32 cellular contexts compared by ENCODE assay signal in the genomic region with DNA sequence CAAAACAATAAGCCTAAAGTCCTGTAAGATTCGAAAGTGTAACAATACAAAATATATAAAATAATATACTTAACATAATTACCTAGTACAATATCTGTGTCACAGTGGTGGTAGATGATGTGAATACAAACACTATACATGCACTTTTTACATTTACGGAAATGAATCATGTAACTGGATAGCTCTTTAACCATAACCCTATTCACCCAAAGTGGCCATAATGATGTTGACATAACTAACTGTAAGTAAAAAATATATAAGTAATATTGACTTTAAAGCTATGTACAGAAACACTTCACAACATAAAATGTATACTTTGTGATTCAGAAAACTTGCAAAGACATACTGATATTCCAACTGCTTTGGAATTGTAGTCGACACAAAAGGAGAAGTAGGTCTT.
"Had no signal": no experiment of that assay in that cellular context is flagged by ENCODE, and none has a peak within 500 bp of the region (broad histone marks: within the 10 kb centered on the region; RNA-seq: fewer than 3 reads in every experiment).

No MANE protein-coding gene starts in this region.

- H3K4me1 Mint-ChIP-seq: activated CD4-positive, alpha-beta T cell treated with anti-CD3 and anti-CD28 coated beads, Interleukin-2, amount 10 ng/mL, durations not matched to agents 24 days and 14 days; activated naive CD8-positive, alpha-beta T cell treated with anti-CD3 and anti-CD28 coated beads for 36 hours; stimulated activated memory B cell treated with anti-CD40 and anti-IgM and Interleukin-4, amounts not matched to agents 10 μg/mL and 1 μg/mL and 100 μg/mL, for 72 hours; stimulated activated naive CD8-positive, alpha-beta T cell treated with anti-CD3 and anti-CD28 coated beads, Interleukin-15, amount 100 ng/mL, for 72 hours had no signal

- DNase-seq: activated CD4-positive, alpha-beta memory T cell treated with anti-CD3 and anti-CD28 coated beads for 36 hours; activated CD4-positive, alpha-beta T cell treated with anti-CD3 and anti-CD28 coated beads, Interleukin-2, amount 10 ng/mL, durations not matched to agents 24 days and 14 days; activated CD4-positive, CD25-positive, alpha-beta regulatory T cell treated with anti-CD3 and anti-CD28 coated beads, Interleukin-2, amount 50 U/mL, for 72 hours; activated CD8-positive, alpha-beta memory T cell treated with anti-CD3 and anti-CD28 coated beads, Interleukin-2, amount 50 U/mL, for 4 hours; activated effector memory CD4-positive, alpha-beta T cell treated with anti-CD3 and anti-CD28 coated beads, Interleukin-2, amount 50 U/mL, for 16 hours; activated naive CD4-positive, alpha-beta T cell treated with anti-CD3 and anti-CD28 coated beads for 36 hours; activated naive CD8-positive, alpha-beta T cell treated with anti-CD3 and anti-CD28 coated beads for 36 hours; activated T-cell treated with anti-CD3 and anti-CD28 coated beads, Interleukin-2, amount 50 U/mL, for 1 hour; adrenal gland; dorsolateral prefrontal cortex; effector memory CD4-positive, alpha-beta T cell; erythroblast; gastrocnemius medialis; glutamatergic neuron; islet precursor cell; left ventricle myocardium inferior; mucosa of descending colon; stimulated activated CD4-positive, alpha-beta T cell treated with anti-CD3 and anti-CD28 coated beads, Interleukin-1b, Interleukin-23, amount 100 ng/mL, for 48 hours; stimulated activated CD4-positive, alpha-beta T cell treated with anti-CD3 and anti-CD28 coated beads, Interleukin-4, amount 100 ng/mL, for 4 hours; stimulated activated CD8-positive, alpha-beta memory T cell treated with anti-CD3 and anti-CD28 coated beads, Interleukin-4, amount 100 ng/mL, for 48 hours; stimulated activated naive CD8-positive, alpha-beta T cell treated with anti-CD3 and anti-CD28 coated beads, Interleukin-15, amount 100 ng/mL, for 72 hours; substantia nigra; uterus had no signal

- H3K4me1 ChIP-seq: adrenal gland, ascending aorta, gastrocnemius medialis, left ventricle myocardium inferior, right atrium auricular region, uterus had no signal

- H3K4me3 Mint-ChIP-seq: activated CD4-positive, alpha-beta memory T cell treated with anti-CD3 and anti-CD28 coated beads for 36 hours; activated CD4-positive, alpha-beta T cell treated with anti-CD3 and anti-CD28 coated beads, Interleukin-2, amount 10 ng/mL, durations not matched to agents 24 days and 14 days; activated naive CD4-positive, alpha-beta T cell treated with anti-CD3 and anti-CD28 coated beads for 36 hours; activated naive CD8-positive, alpha-beta T cell treated with anti-CD3 and anti-CD28 coated beads for 36 hours; activated T-helper 1 cell treated with anti-CD3 and anti-CD28 coated beads, Interleukin-12 subunit alpha, Interleukin-12 subunit beta, Interleukin-2, Interleukin-4 antibody, amounts not matched to agents 30 ng/mL and 10 ng/mL and 1 ng/mL, durations not matched to agents 14 hours and 24 hours and 36 hours; brain; natural killer cell treated with Interleukin-12 subunit alpha and Interleukin-12 subunit beta and Interleukin-15 and Interleukin-18, amount 100 ng/mL, for 72 hours; stimulated activated memory B cell treated with anti-CD40 and anti-IgM and Interleukin-4, amounts not matched to agents 10 μg/mL and 1 μg/mL and 100 μg/mL, for 72 hours; stimulated activated naive CD8-positive, alpha-beta T cell treated with anti-CD3 and anti-CD28 coated beads, Interleukin-15, amount 100 ng/mL, for 72 hours; type B pancreatic cell had no signal

- H3K9me3 Mint-ChIP-seq: activated CD4-positive, alpha-beta T cell treated with anti-CD3 and anti-CD28 coated beads, Interleukin-2, amount 10 ng/mL, durations not matched to agents 24 days and 14 days; activated naive CD4-positive, alpha-beta T cell treated with anti-CD3 and anti-CD28 coated beads for 36 hours; activated T-helper 1 cell treated with anti-CD3 and anti-CD28 coated beads, Interleukin-12 subunit alpha, Interleukin-12 subunit beta, Interleukin-2, Interleukin-4 antibody, amounts not matched to agents 30 ng/mL and 10 ng/mL and 1 ng/mL, durations not matched to agents 14 hours and 24 hours and 36 hours; stimulated activated memory B cell treated with anti-CD40 and anti-IgM and Interleukin-4, amounts not matched to agents 10 μg/mL and 1 μg/mL and 100 μg/mL, for 72 hours; stimulated activated naive CD8-positive, alpha-beta T cell treated with anti-CD3 and anti-CD28 coated beads, Interleukin-15, amount 100 ng/mL, for 72 hours; type B pancreatic cell had no signal

- H3K27me3 Mint-ChIP-seq: activated CD4-positive, alpha-beta memory T cell treated with anti-CD3 and anti-CD28 coated beads for 36 hours; activated CD4-positive, alpha-beta T cell treated with anti-CD3 and anti-CD28 coated beads, Interleukin-2, amount 10 ng/mL, durations not matched to agents 24 days and 14 days; activated naive CD8-positive, alpha-beta T cell treated with anti-CD3 and anti-CD28 coated beads for 36 hours; natural killer cell treated with Interleukin-12 subunit alpha and Interleukin-12 subunit beta and Interleukin-15 and Interleukin-18, amount 100 ng/mL, for 72 hours; stimulated activated memory B cell treated with anti-CD40 and anti-IgM and Interleukin-4, amounts not matched to agents 10 μg/mL and 1 μg/mL and 100 μg/mL, for 72 hours; stimulated activated naive CD8-positive, alpha-beta T cell treated with anti-CD3 and anti-CD28 coated beads, Interleukin-15, amount 100 ng/mL, for 72 hours; type B pancreatic cell had no signal

- H3K36me3 Mint-ChIP-seq: activated CD4-positive, alpha-beta memory T cell treated with anti-CD3 and anti-CD28 coated beads for 36 hours; activated naive CD8-positive, alpha-beta T cell treated with anti-CD3 and anti-CD28 coated beads for 36 hours; brain; natural killer cell treated with Interleukin-12 subunit alpha and Interleukin-12 subunit beta and Interleukin-15 and Interleukin-18, amount 100 ng/mL, for 72 hours; stimulated activated memory B cell treated with anti-CD40 and anti-IgM and Interleukin-4, amounts not matched to agents 10 μg/mL and 1 μg/mL and 100 μg/mL, for 72 hours; type B pancreatic cell had no signal

- H3K27ac Mint-ChIP-seq: activated CD4-positive, alpha-beta memory T cell treated with anti-CD3 and anti-CD28 coated beads for 36 hours; activated CD4-positive, alpha-beta T cell treated with anti-CD3 and anti-CD28 coated beads, Interleukin-2, amount 10 ng/mL, durations not matched to agents 24 days and 14 days; activated naive CD4-positive, alpha-beta T cell treated with anti-CD3 and anti-CD28 coated beads for 36 hours; activated naive CD8-positive, alpha-beta T cell treated with anti-CD3 and anti-CD28 coated beads for 36 hours; activated T-helper 1 cell treated with anti-CD3 and anti-CD28 coated beads, Interleukin-12 subunit alpha, Interleukin-12 subunit beta, Interleukin-2, Interleukin-4 antibody, amounts not matched to agents 30 ng/mL and 10 ng/mL and 1 ng/mL, durations not matched to agents 14 hours and 24 hours and 36 hours; brain; natural killer cell treated with Interleukin-12 subunit alpha and Interleukin-12 subunit beta and Interleukin-15 and Interleukin-18, amount 100 ng/mL, for 72 hours; stimulated activated memory B cell treated with anti-CD40 and anti-IgM and Interleukin-4, amounts not matched to agents 10 μg/mL and 1 μg/mL and 100 μg/mL, for 72 hours; stimulated activated naive CD8-positive, alpha-beta T cell treated with anti-CD3 and anti-CD28 coated beads, Interleukin-15, amount 100 ng/mL, for 72 hours; type B pancreatic cell had no signal

- H3K27ac ChIP-seq: adrenal gland, ascending aorta, coronary artery, dorsolateral prefrontal cortex, gastrocnemius medialis, left ventricle myocardium inferior, right atrium auricular region, uterus had no signal

- H3K27me3 ChIP-seq: adrenal gland, ascending aorta, dorsolateral prefrontal cortex, gastrocnemius medialis, right atrium auricular region, uterus had no signal

- H3K4me2 ChIP-seq: smooth muscle cell had no signal

- H3K36me3 ChIP-seq: adrenal gland, ascending aorta, gastrocnemius medialis, left ventricle myocardium inferior, right atrium auricular region, uterus had no signal

- ATAC-seq: gastrocnemius medialis; mucosa of descending colon; natural killer cell treated with Interleukin-12 subunit alpha and Interleukin-12 subunit beta and Interleukin-15 and Interleukin-18, amount 100 ng/mL, for 72 hours; stimulated activated memory B cell treated with anti-CD40 and anti-IgM and Interleukin-4, amounts not matched to agents 10 μg/mL and 1 μg/mL and 100 μg/mL, for 72 hours; stimulated activated naive CD8-positive, alpha-beta T cell treated with anti-CD3 and anti-CD28 coated beads, Interleukin-15, amount 100 ng/mL, for 72 hours had no signal

- H3K4me3 ChIP-seq: adrenal gland, ascending aorta, coronary artery, dorsolateral prefrontal cortex, gastrocnemius medialis, left ventricle myocardium inferior, mucosa of descending colon, right atrium auricular region, smooth muscle cell, uterus had no signal
